ENCODE assay signal across 8 cellular contexts in genomic region chrX:34656842-34657780, GRCh38.
DNase-seq lines count a peak whose midpoint lies in the region; ATAC-seq lines count a peak whose summit lies in the region.

TMEM47 (minus strand) TSS chrX:34657285; CDS start chrX:34657029, 256 bp downstream.

- ATAC-seq in GM21786 (IDR thresholded peaks at IDR 0.05; ENCODE audit: unreplicated experiment): no peak

- DNase-seq in activated naive CD4-positive, alpha-beta T cell treated with anti-CD3 and anti-CD28 coated beads, Interleukin-2, amount 10 ng/mL, durations not matched to agents 7 days and 5 days: peak; percentile 18
- DNase-seq in activated naive CD4-positive, alpha-beta T cell treated with Interleukin-2 at 50 U/mL for 16 hours: no peak
- peak; percentile 76 for DNase-seq in NCI-H748 (lab: John Stamatoyannopoulos, UW; ENCODE audit: unreplicated experiment)
- DNase-seq in left kidney (ENCODE audit: low read depth, low spot score): peak; percentile 88
- no peak for DNase-seq in activated effector memory CD4-positive, alpha-beta T cell treated with Interleukin-2 at 50 U/mL for 16 hours

- no peak within 1 kb of the TSS for H3K4me3 Mint-ChIP-seq in activated naive CD4-positive, alpha-beta T cell treated with anti-CD3 and anti-CD28 coated beads, Interleukin-2, amount 10 ng/mL, durations not matched to agents 7 days and 5 days
- H3K4me3 Mint-ChIP-seq in dendritic cell treated with granulocyte-macrophage colony-stimulating factor and Interleukin-4, amounts not matched to agents 40 ng/mL and 50 ng/mL, for 4 days: peak within 1 kb of the TSS; percentile 46

- H3K36me3 Mint-ChIP-seq in activated naive CD4-positive, alpha-beta T cell treated with anti-CD3 and anti-CD28 coated beads, Interleukin-2, amount 10 ng/mL, durations not matched to agents 7 days and 5 days: no peaks in the 10 kb centered on the region
- no peaks in the 10 kb centered on the region for H3K36me3 Mint-ChIP-seq in dendritic cell treated with granulocyte-macrophage colony-stimulating factor and Interleukin-4, amounts not matched to agents 40 ng/mL and 50 ng/mL, for 4 days (ENCODE audit: low read depth)

- H3K9ac ChIP-seq in subcutaneous abdominal adipose tissue (ENCODE audit: low read length in 5 of 5): peak within 1 kb of the TSS; percentile 62 to 75 (median 73)

- no peak within 1 kb of the TSS for H3K27ac Mint-ChIP-seq in activated naive CD4-positive, alpha-beta T cell treated with anti-CD3 and anti-CD28 coated beads, Interleukin-2, amount 10 ng/mL, durations not matched to agents 7 days and 5 days
- H3K27ac Mint-ChIP-seq in dendritic cell treated with granulocyte-macrophage colony-stimulating factor and Interleukin-4, amounts not matched to agents 40 ng/mL and 50 ng/mL, for 4 days: no peak within 1 kb of the TSS

- peaks cover 0 to 10% (median 0%) of the 10 kb centered on the region in 5 donors for H3K27me3 ChIP-seq in subcutaneous abdominal adipose tissue (ENCODE audit: control insufficient read depth in 5 of 5, insufficient read depth in 4 of 5, low read length in 5 of 5)

- intact Hi-C loops in dendritic cell treated with granulocyte-macrophage colony-stimulating factor and Interleukin-4, amounts not matched to agents 40 ng/mL and 50 ng/mL, for 4 days (cut with micrococcal nuclease): no loop called here

- H3K4me1 ChIP-seq in subcutaneous abdominal adipose tissue (ENCODE audit: control insufficient read depth in 5 of 5, insufficient read depth in 5 of 5, low read length in 5 of 5): peaks cover 3 to 17% (median 8%) of the 10 kb centered on the region in 5 donors

- H3K4me3 ChIP-seq in subcutaneous abdominal adipose tissue (ENCODE audit: low read depth in 1 of 5, low read length in 5 of 5): peak within 1 kb of the TSS; percentile 68 to 80 (median 72)

- peak within 1 kb of the TSS; percentile 86 for H3K27ac ChIP-seq in subcutaneous abdominal adipose tissue (ENCODE audit: low read depth, low read length)

- no peaks in the 10 kb centered on the region for H3K36me3 ChIP-seq in subcutaneous abdominal adipose tissue (ENCODE audit: control insufficient read depth in 5 of 5, insufficient read depth in 5 of 5, low read length in 5 of 5)

- peaks cover 21% of the 10 kb centered on the region for H3K27me3 Mint-ChIP-seq in activated naive CD4-positive, alpha-beta T cell treated with anti-CD3 and anti-CD28 coated beads, Interleukin-2, amount 10 ng/mL, durations not matched to agents 7 days and 5 days
- peaks cover 37% of the 10 kb centered on the region for H3K27me3 Mint-ChIP-seq in dendritic cell treated with granulocyte-macrophage colony-stimulating factor and Interleukin-4, amounts not matched to agents 40 ng/mL and 50 ng/mL, for 4 days

- H3K4me1 Mint-ChIP-seq in activated naive CD4-positive, alpha-beta T cell treated with anti-CD3 and anti-CD28 coated beads, Interleukin-2, amount 10 ng/mL, durations not matched to agents 7 days and 5 days: peaks cover 14% of the 10 kb centered on the region
- H3K4me1 Mint-ChIP-seq in dendritic cell treated with granulocyte-macrophage colony-stimulating factor and Interleukin-4, amounts not matched to agents 40 ng/mL and 50 ng/mL, for 4 days (ENCODE audit: low read depth): peaks cover 10% of the 10 kb centered on the region

- no peaks in the 10 kb centered on the region for H3K9me3 ChIP-seq in subcutaneous abdominal adipose tissue (ENCODE audit: control insufficient read depth in 5 of 5, low read length in 5 of 5)

- CTCF ChIA-PET in activated naive CD4-positive, alpha-beta T cell treated with anti-CD3 and anti-CD28 coated beads, Interleukin-2, amount 10 ng/mL, durations not matched to agents 7 days and 5 days (lab: Charles Lee): no interaction called here

- no peaks in the 10 kb centered on the region for H3K9me3 Mint-ChIP-seq in activated naive CD4-positive, alpha-beta T cell treated with anti-CD3 and anti-CD28 coated beads, Interleukin-2, amount 10 ng/mL, durations not matched to agents 7 days and 5 days
- no peaks in the 10 kb centered on the region for H3K9me3 Mint-ChIP-seq in dendritic cell treated with granulocyte-macrophage colony-stimulating factor and Interleukin-4, amounts not matched to agents 40 ng/mL and 50 ng/mL, for 4 days

Comparison
In these comparisons a context has a peak if more than half of its experiments do, and no peak if none do; other contexts are left out.
1. DNase-seq: peak in activated naive CD4-positive, alpha-beta T cell treated with anti-CD3 and anti-CD28 coated beads, Interleukin-2, amount 10 ng/mL, durations not matched to agents 7 days and 5 days (single experiment), NCI-H748 (single experiment) and left kidney (single experiment); none in activated naive CD4-positive, alpha-beta T cell treated with Interleukin-2 at 50 U/mL for 16 hours (single experiment) and activated effector memory CD4-positive, alpha-beta T cell treated with Interleukin-2 at 50 U/mL for 16 hours (single experiment).